Comparison of ENCODE assay signal across 9 cellular contexts in the genomic region with DNA sequence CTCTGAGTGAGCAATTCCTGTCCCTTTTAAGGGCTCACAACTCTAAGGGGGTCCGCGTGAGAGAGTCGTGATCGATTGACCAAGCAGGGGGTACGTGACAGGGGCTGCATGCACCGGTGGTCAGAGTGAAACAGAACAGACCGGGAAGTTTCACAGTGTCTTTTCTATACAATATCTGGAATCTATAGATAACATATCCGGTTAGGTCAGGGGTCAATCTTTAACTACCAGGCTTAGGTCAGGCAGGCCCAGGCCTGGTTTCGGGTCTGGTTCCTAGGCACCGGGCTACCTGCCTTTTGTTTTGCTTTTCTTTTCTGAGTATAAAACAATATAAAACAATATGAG. TPM values are rescaled to one million over a fixed set of nuclear protein-coding genes. Genes with fewer than 3 reads are reported as not detected.
DNase-seq lines count a peak whose midpoint lies in the region; ATAC-seq, FAIRE-seq and TF ChIP-seq lines count a peak whose summit lies in the region.
"Not testable (repeated sequence)": the region's sequence is repeated elsewhere in the genome, so short reads cannot be mapped to it uniquely, and the experiment has no call there.
"Had no signal": no experiment of that assay in that cellular context is flagged by ENCODE, and none has a peak within 500 bp of the region (broad histone marks: within the 10 kb centered on the region; RNA-seq: fewer than 3 reads in every experiment).

No MANE protein-coding gene starts in this region.

- not testable (repeated sequence) for H3K4me2 ChIP-seq in K562 (ENCODE audit: insufficient read depth, low read length)

- not testable (repeated sequence) for H3K9me3 ChIP-seq in K562 (replicated peaks; ENCODE audit: control insufficient read depth, insufficient read depth, low read depth, low read length); esophagus muscularis mucosa
- peaks cover 14% of the 10 kb centered on the region for H3K9me3 ChIP-seq in mesodermal cell (ENCODE audit: control insufficient read depth, low read length)

- WGBS in K562 (ENCODE audit: insufficient coverage, low coverage, missing lambda C conversion rate) = 53% methylated on average over 10 of the region's 10 CpGs
- whole genome bisulfite sequencing in esophagus muscularis mucosa = 34% methylated on average over 10 of the region's 10 CpGs
- WGBS in mesodermal cell (ENCODE audit: insufficient coverage in 2 of 2), 2 experiments = 90 to 94% methylated on average over 2 to 6 of the region's 10 CpGs

- CTCF ChIA-PET in K562 (lab: Yijun Ruan, JAX; ENCODE audit: low intra/inter-chr PET ratio) = not testable (repeated sequence)

- intact Hi-C loops in K562 (cut with micrococcal nuclease); esophagus muscularis mucosa (cut with DNase I): not testable (repeated sequence)

- H3K27me3 ChIP-seq in K562 (ENCODE audit: control insufficient read depth in 2 of 2, insufficient read depth in 2 of 2, low read length in 2 of 2); esophagus muscularis mucosa: not testable (repeated sequence)

- not testable (repeated sequence) for H3K36me3 ChIP-seq in K562 (ENCODE audit: control insufficient read depth, insufficient read depth, low read length); esophagus muscularis mucosa; mesodermal cell (ENCODE audit: control insufficient read depth, insufficient read depth, low read length)

- H3K9me3 Mint-ChIP-seq in progenitor cell of endocrine pancreas (ENCODE audit: low read depth) = not testable (repeated sequence)

- POLR2A ChIA-PET in K562 (lab: Yijun Ruan, JAX) = interaction anchor here (0.9 kb wide), 1 partner anchor 11 kb away, joined by 3 read pairs; no protein-coding TSS in a partner anchor

- BruUV-seq in K562 (replicated peaks; lab: Mats Ljungman, UMichigan) = not testable (repeated sequence)

- not testable (repeated sequence) for TF ChIP-seq RAD21 in K562 (CRISPR knock-in tag; conservative IDR thresholded peaks at IDR 0.05 in 1 of 2, IDR thresholded peaks at IDR 0.05 in 1 of 2)

- H3K27me3 Mint-ChIP-seq in progenitor cell of endocrine pancreas = not testable (repeated sequence)

- TF ChIP-seq CTCF in K562 (IDR thresholded peaks at IDR 0.05 in 2 of 3, conservative IDR thresholded peaks at IDR 0.05 in 1 of 3; ENCODE audit: insufficient read depth in 2 of 3, low read depth in 1 of 3, low read length in 3 of 3); esophagus muscularis mucosa (IDR thresholded peaks at IDR 0.05); progenitor cell of endocrine pancreas (IDR thresholded peaks at IDR 0.05; ENCODE audit: unreplicated experiment): not testable (repeated sequence)

- not testable (repeated sequence) for H3K9ac ChIP-seq in K562 (ENCODE audit: insufficient read depth in 1 of 2, low read depth in 2 of 2, low read length in 2 of 2)

- not testable (repeated sequence) for TF ChIP-seq POLR2A in K562 (conservative IDR thresholded peaks at IDR 0.05); esophagus muscularis mucosa (IDR thresholded peaks at IDR 0.05; ENCODE audit: low read depth)

- ATAC-seq in GM19463 (IDR thresholded peaks at IDR 0.05; ENCODE audit: unreplicated experiment) = peak; percentile 13
- peak; percentile 7 for ATAC-seq in HG03571 (IDR thresholded peaks at IDR 0.05; ENCODE audit: unreplicated experiment)
- ATAC-seq in K562 = not testable (repeated sequence)

- peak; percentile 59 for DNase-seq in ELF-1 (ENCODE audit: low read depth, low spot score)
- DNase-seq in OCI-M1 (lab: John Stamatoyannopoulos, UW) = peak; percentile 82
- DNase-seq in K562 (ENCODE audit: extremely low read depth in 1 of 4, low spot score in 3 of 4); progenitor cell of endocrine pancreas (ENCODE audit: low spot score, unreplicated experiment): not testable (repeated sequence)
- DNase-seq in esophagus muscularis mucosa (ENCODE audit: extremely low spot score) = peak; percentile 34

- H3K4me3 ChIP-seq in K562; esophagus muscularis mucosa; mesodermal cell (ENCODE audit: extremely low read depth, insufficient read depth, low read length, poor library complexity, severe bottlenecking): not testable (repeated sequence)

- H3K36me3 Mint-ChIP-seq in progenitor cell of endocrine pancreas (ENCODE audit: insufficient read depth) = not testable (repeated sequence)

- not testable (repeated sequence) for H3K79me2 ChIP-seq in K562 (ENCODE audit: control insufficient read depth, insufficient read depth, low read length)

- not testable (repeated sequence) for H3K27ac ChIP-seq in K562 (ENCODE audit: extremely low read depth, low read depth, low read length); esophagus muscularis mucosa (replicated peaks in 1 of 4)
- H3K27ac ChIP-seq in mesodermal cell (ENCODE audit: low read depth, low read length, severe bottlenecking) = peak overlapping the region; percentile 66

- FAIRE-seq in K562 (lab: Jason Lieb, UNC) = not testable (repeated sequence)

- not testable (repeated sequence) for TF ChIP-seq EP300 in K562 (IDR thresholded peaks at IDR 0.05; ENCODE audit: low read length); esophagus muscularis mucosa (IDR thresholded peaks at IDR 0.05)

- H3K4me1 Mint-ChIP-seq in progenitor cell of endocrine pancreas (ENCODE audit: low read depth) = peaks cover 20% of the 10 kb centered on the region

- not testable (repeated sequence) for H4K20me1 ChIP-seq in K562 (replicated peaks; ENCODE audit: control insufficient read depth, insufficient read depth, low read length)

- H3K4me3 Mint-ChIP-seq in progenitor cell of endocrine pancreas (ENCODE audit: low read depth) = peak overlapping the region; percentile 5

- in situ Hi-C loops in K562 (cut with MboI) = not testable (repeated sequence)

- not testable (repeated sequence) for H3K4me1 ChIP-seq in K562 (replicated peaks in 1 of 2; ENCODE audit: control insufficient read depth in 2 of 2, insufficient read depth in 2 of 2, low read length in 2 of 2); esophagus muscularis mucosa; mesodermal cell (ENCODE audit: control insufficient read depth, insufficient read depth, low read length, poor library complexity, severe bottlenecking)

- H3K9me1 ChIP-seq in K562 (ENCODE audit: control insufficient read depth, insufficient read depth, low read length) = not testable (repeated sequence)

- not testable (repeated sequence) for H2AFZ ChIP-seq in K562 (ENCODE audit: low read depth, low read length)

- H3K27ac Mint-ChIP-seq in progenitor cell of endocrine pancreas = peak overlapping the region; percentile 67

TF ChIP-seq in K562, 482 proteins besides CTCF, POLR2A, EP300 and RAD21 (continues in another document):
- peak; percentile 86 for TF ChIP-seq NR2C1 (IDR thresholded peaks at IDR 0.05)
- TF ChIP-seq NR2C1 (tag; IDR thresholded peaks at IDR 0.05) = peak; percentile 91
- peak; percentile 50; the same call in 1 of the 2 replicates for TF ChIP-seq SMAD4 (CRISPR knock-in tag; conservative IDR thresholded peaks at IDR 0.05)
- TF ChIP-seq SMARCA4 (IDR thresholded peaks at IDR 0.05) = 0 out of 2 replicates have a peak, but pooled peaks have one; percentile 23
- TF ChIP-seq L3MBTL2 (IDR thresholded peaks at IDR 0.05) = 0 out of 2 replicates have a peak, but pooled peaks have one; percentile 14
- TF ChIP-seq DPF2 (IDR thresholded peaks at IDR 0.05) = 0 out of 2 replicates have a peak, but pooled peaks have one; percentile 41

RNA-seq across cellular contexts. Expression of a gene that starts 35.3 kb away (rescaled TPM):
- total RNA-seq in K562 (2011; cell fraction: chromatin; rRNA removed; ENCODE audit: low replicate concordance) = 5.2 and 8.0 TPM in 2 replicates
- total RNA-seq in K562 (2011; cell fraction: nucleolus; rRNA removed) = 1.7 and 2.7 TPM in 2 replicates
- 3.4 and 3.9 TPM in 2 replicates for total RNA-seq in K562 (2011; cell fraction: nucleoplasm; rRNA removed)
- total RNA-seq in K562 (2014; rRNA removed) (3.0 and 3.4 TPM in 2 replicates), K562 (2014; rRNA removed; fragmentation: Illumina TruSeq; extraction: Trizol) (4.6 and 4.7 TPM in 2 replicates), K562 (2015; rRNA removed; fragmentation: Illumina TruSeq; extraction: Trizol) (3.4 and 3.8 TPM in 2 replicates), K562 (2021) (3.5 and 4.7 TPM in 2 replicates), esophagus muscularis mucosa (under 1 TPM in 1 of 4 donors, not detected in 3; 0.06 TPM), progenitor cell of endocrine pancreas (0.22 TPM in 1 of 2 replicates, not detected in the other)
- polyA plus RNA-seq in K562 (2011; rRNA removed) (0.32 and 3.6 TPM in 2 replicates), K562 (2014; fragmentation: Illumina TruSeq; extraction: Trizol) (3.4 and 4.2 TPM in 2 replicates), K562 (2014; fragmentation: Nextera tagmentation; extraction: Ambion mirVana) (1 to 10 TPM; 2.9 to 6.5 TPM), K562 (2014; rRNA removed) (2.7 and 3.8 TPM in 2 replicates)
- 0.24 and 1.3 TPM in 2 replicates for polyA plus RNA-seq in K562 (2011; cell fraction: cytosol; rRNA removed)
- polyA plus RNA-seq in K562 (2011; cell fraction: nucleus; rRNA removed) = 0.79 and 3.4 TPM in 2 replicates
- polyA plus RNA-seq in K562 (2012) = 4.5 and 6.0 TPM in 2 replicates
- 1.1 and 3.9 TPM in 2 replicates for polyA minus RNA-seq in K562 (2011; rRNA and poly(A)+ RNA removed)
- polyA minus RNA-seq in K562 (2011; cell fraction: cytosol; rRNA and poly(A)+ RNA removed) = 0.27 and 1.7 TPM in 2 replicates
- 1.9 and 6.5 TPM in 2 replicates for polyA minus RNA-seq in K562 (2011; cell fraction: nucleus; rRNA and poly(A)+ RNA removed)
- polyA plus RNA-seq in mesodermal cell (2013, experiment 1 of 2) = 0.92 TPM
- 0.66 TPM for polyA plus RNA-seq in mesodermal cell (2013, experiment 2 of 2)
- total RNA-seq: HT-29 had no signal
